Comparison of ENCODE assay signal across 15 cellular contexts in the genomic region with DNA sequence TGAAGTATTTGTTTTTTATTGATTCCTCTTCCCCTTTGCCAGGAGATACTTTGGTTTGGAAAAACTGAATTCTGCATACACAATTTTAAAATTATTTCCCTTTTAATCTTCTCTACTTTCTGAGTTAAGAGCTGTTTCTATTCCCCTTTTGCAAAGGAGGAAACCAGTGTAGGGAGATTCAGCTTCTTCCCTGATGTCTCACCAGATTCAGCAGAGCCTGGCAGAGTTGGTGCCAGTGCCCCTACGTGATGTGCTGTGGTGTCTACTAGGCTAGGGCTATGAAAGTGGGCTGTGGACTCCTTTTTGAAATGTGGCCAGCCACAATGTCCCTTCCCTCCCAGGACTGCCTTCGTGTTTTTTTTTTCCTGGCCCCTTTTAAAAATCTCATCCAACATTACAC. TPM values are rescaled to one million over a fixed set of nuclear protein-coding genes. Genes with fewer than 3 reads are reported as not detected.
DNase-seq lines count a peak whose midpoint lies in the region; ATAC-seq and TF ChIP-seq lines count a peak whose summit lies in the region.
"Had no signal": no experiment of that assay in that cellular context is flagged by ENCODE, and none has a peak within 500 bp of the region (broad histone marks: within the 10 kb centered on the region; RNA-seq: fewer than 3 reads in every experiment).

No MANE protein-coding gene starts in this region.

- H3K27me3 ChIP-seq in CD8-positive, alpha-beta T cell (ENCODE audit: insufficient read depth, low read length) = no peaks in the 10 kb centered on the region
- H3K27me3 ChIP-seq in KMS-11 (ENCODE audit: insufficient read depth, low read depth) (no peaks in the 10 kb centered on the region), brain microvascular endothelial cell (replicated peaks) (no peaks in the 10 kb centered on the region)
- H3K27me3 ChIP-seq: foreskin keratinocyte had no signal

- POLR2A ChIA-PET in CD8-positive, alpha-beta T cell (lab: Charles Lee) = no interaction called here

- no peaks in the 10 kb centered on the region for H3K27me3 Mint-ChIP-seq in CD8-positive, alpha-beta T cell (ENCODE audit: low read depth)
- no peaks in the 10 kb centered on the region for H3K27me3 Mint-ChIP-seq in activated T-helper 2 cell treated with anti-CD3 and anti-CD28 coated beads, Interferon-gamma antibody, Interleukin-2, Interleukin-4, amounts not matched to agents 10 μg/mL and 5 μg/mL and 100 μg/mL, durations not matched to agents 14 hours and 24 hours and 36 hours (ENCODE audit: low read depth)
- no peaks in the 10 kb centered on the region for H3K27me3 Mint-ChIP-seq in natural killer cell (ENCODE audit: low read depth in 2 of 2)
- peaks cover 2% of the 10 kb centered on the region for H3K27me3 Mint-ChIP-seq in glutamatergic neuron (ENCODE audit: unreplicated experiment)
- H3K27me3 Mint-ChIP-seq: activated naive CD4-positive, alpha-beta T cell treated with anti-CD3 and anti-CD28 coated beads, Interleukin-2, amount 10 ng/mL, durations not matched to agents 7 days and 5 days had no signal

- CTCF ChIA-PET in CD8-positive, alpha-beta T cell (lab: Charles Lee) = interaction anchor here (1.5 kb wide), 1 partner anchor 43 kb away, joined by 3 read pairs; no protein-coding TSS in a partner anchor

- H3K79me2 ChIP-seq in KMS-11 (ENCODE audit: insufficient read depth, low read depth) = peaks cover 74% of the 10 kb centered on the region

- no peak overlapping the region for H3K27ac ChIP-seq in CD8-positive, alpha-beta T cell (ENCODE audit: low read depth, low read length)
- H3K27ac ChIP-seq in KMS-11 = no peak overlapping the region
- H3K27ac ChIP-seq in brain microvascular endothelial cell = no peak overlapping the region
- H3K27ac ChIP-seq: foreskin keratinocyte had no signal

- no peak for ATAC-seq in CD8-positive, alpha-beta T cell
- ATAC-seq in natural killer cell = no peak
- ATAC-seq in GM18870 (IDR thresholded peaks at IDR 0.05; ENCODE audit: unreplicated experiment) = no peak
- ATAC-seq: foreskin keratinocyte, HCT116 had no signal

- no peak overlapping the region for H2AFZ ChIP-seq in KMS-11 (ENCODE audit: low read depth)

- peaks cover 71% of the 10 kb centered on the region for H3K4me1 Mint-ChIP-seq in CD8-positive, alpha-beta T cell (ENCODE audit: low read depth)
- H3K4me1 Mint-ChIP-seq in activated T-helper 2 cell treated with anti-CD3 and anti-CD28 coated beads, Interferon-gamma antibody, Interleukin-2, Interleukin-4, amounts not matched to agents 10 μg/mL and 5 μg/mL and 100 μg/mL, durations not matched to agents 14 hours and 24 hours and 36 hours (ENCODE audit: low read depth) = peaks cover 49% of the 10 kb centered on the region
- H3K4me1 Mint-ChIP-seq in natural killer cell (peaks cover 75% of the 10 kb centered on the region in 2 donors), glutamatergic neuron (ENCODE audit: low read depth, unreplicated experiment) (no peaks in the 10 kb centered on the region)

- H3K9me3 Mint-ChIP-seq in CD8-positive, alpha-beta T cell = no peaks in the 10 kb centered on the region
- H3K9me3 Mint-ChIP-seq in activated T-helper 2 cell treated with anti-CD3 and anti-CD28 coated beads, Interferon-gamma antibody, Interleukin-2, Interleukin-4, amounts not matched to agents 10 μg/mL and 5 μg/mL and 100 μg/mL, durations not matched to agents 14 hours and 24 hours and 36 hours = peaks cover 3% of the 10 kb centered on the region
- H3K9me3 Mint-ChIP-seq in natural killer cell (no peaks in the 10 kb centered on the region), glutamatergic neuron (ENCODE audit: unreplicated experiment) (peaks cover 2% of the 10 kb centered on the region)
- H3K9me3 Mint-ChIP-seq: activated naive CD4-positive, alpha-beta T cell treated with anti-CD3 and anti-CD28 coated beads, Interleukin-2, amount 10 ng/mL, durations not matched to agents 7 days and 5 days had no signal

- peak overlapping the region; percentile 26 for H3K4me3 Mint-ChIP-seq in CD8-positive, alpha-beta T cell
- H3K4me3 Mint-ChIP-seq in activated T-helper 2 cell treated with anti-CD3 and anti-CD28 coated beads, Interferon-gamma antibody, Interleukin-2, Interleukin-4, amounts not matched to agents 10 μg/mL and 5 μg/mL and 100 μg/mL, durations not matched to agents 14 hours and 24 hours and 36 hours (ENCODE audit: low read depth) = peak overlapping the region; percentile 54
- peak overlapping the region; percentile 84 for H3K4me3 Mint-ChIP-seq in natural killer cell
- H3K4me3 Mint-ChIP-seq in glutamatergic neuron (ENCODE audit: unreplicated experiment) = no peak overlapping the region

- no peak overlapping the region for H3K9ac ChIP-seq in KMS-11

- no peak for TF ChIP-seq CTCF in CD8-positive, alpha-beta T cell (IDR thresholded peaks at IDR 0.05)
- no peak for TF ChIP-seq CTCF in KMS-11 (conservative IDR thresholded peaks at IDR 0.05; ENCODE audit: low read depth, low read length)
- TF ChIP-seq CTCF in natural killer cell (IDR thresholded peaks at IDR 0.05) = no peak
- TF ChIP-seq CTCF in brain microvascular endothelial cell (IDR thresholded peaks at IDR 0.05; ENCODE audit: low read depth, low read length, missing control alignments) = no peak
- no peak for TF ChIP-seq CTCF in glutamatergic neuron (IDR thresholded peaks at IDR 0.05; ENCODE audit: partially characterized antibody, unreplicated experiment)

- no peak overlapping the region for H3K27ac Mint-ChIP-seq in CD8-positive, alpha-beta T cell
- H3K27ac Mint-ChIP-seq in activated T-helper 2 cell treated with anti-CD3 and anti-CD28 coated beads, Interferon-gamma antibody, Interleukin-2, Interleukin-4, amounts not matched to agents 10 μg/mL and 5 μg/mL and 100 μg/mL, durations not matched to agents 14 hours and 24 hours and 36 hours = no peak overlapping the region
- H3K27ac Mint-ChIP-seq in natural killer cell (peak overlapping the region; percentile 46 to 83), glutamatergic neuron (ENCODE audit: unreplicated experiment) (no peak overlapping the region)
- H3K27ac Mint-ChIP-seq: activated naive CD4-positive, alpha-beta T cell treated with anti-CD3 and anti-CD28 coated beads, Interleukin-2, amount 10 ng/mL, durations not matched to agents 7 days and 5 days had no signal

- peaks cover 47% of the 10 kb centered on the region for H3K4me1 ChIP-seq in CD8-positive, alpha-beta T cell (ENCODE audit: insufficient read depth, low read length)
- peaks cover 38% of the 10 kb centered on the region for H3K4me1 ChIP-seq in KMS-11 (ENCODE audit: low read depth, poor library complexity, severe bottlenecking)

- no peaks in the 10 kb centered on the region for H3K9me3 ChIP-seq in CD8-positive, alpha-beta T cell (ENCODE audit: low read length)

- peaks cover 61% of the 10 kb centered on the region for H3K36me3 Mint-ChIP-seq in CD8-positive, alpha-beta T cell
- peaks cover 50% of the 10 kb centered on the region for H3K36me3 Mint-ChIP-seq in activated T-helper 2 cell treated with anti-CD3 and anti-CD28 coated beads, Interferon-gamma antibody, Interleukin-2, Interleukin-4, amounts not matched to agents 10 μg/mL and 5 μg/mL and 100 μg/mL, durations not matched to agents 14 hours and 24 hours and 36 hours (ENCODE audit: low read depth)
- H3K36me3 Mint-ChIP-seq in natural killer cell (peaks cover 8% of the 10 kb centered on the region), glutamatergic neuron (ENCODE audit: unreplicated experiment) (no peaks in the 10 kb centered on the region)

- peak overlapping the region; percentile 88; the same call in 1 of the 2 replicates for H3K4me2 ChIP-seq in KMS-11

- H3K36me3 ChIP-seq in CD8-positive, alpha-beta T cell (ENCODE audit: insufficient read depth, low read length) = peaks cover 5% of the 10 kb centered on the region
- H3K36me3 ChIP-seq in KMS-11 (ENCODE audit: insufficient read depth) (0 out of 2 replicates have a peak, but pooled peaks cover 3% of the 10 kb centered on the region), brain microvascular endothelial cell (replicated peaks) (peaks cover 3% of the 10 kb centered on the region)

- intact Hi-C loops in CD8-positive, alpha-beta T cell (cut with DNase I, micrococcal nuclease) = loop anchor here (1.0 to 5.0 kb wide), 3 partner anchors 29 to 1738 kb away; partner anchors contain the start of gene PIKFYVE (in 2 of the 2)
- intact Hi-C loops in activated T-helper 2 cell treated with anti-CD3 and anti-CD28 coated beads, Interferon-gamma antibody, Interleukin-2, Interleukin-4, amounts not matched to agents 10 μg/mL and 5 μg/mL and 100 μg/mL, durations not matched to agents 14 hours and 24 hours and 36 hours (cut with micrococcal nuclease) = loop anchor here (5.0 kb wide), 1 partner anchor 583 kb away; the partner anchor contains the start of gene MAP2
- intact Hi-C loops in natural killer cell (cut with micrococcal nuclease) = no loop called here

- in situ Hi-C loops in brain microvascular endothelial cell (cut with HindIII; ENCODE audit: low pct_ligation_motif_present, low sequenced_read_pairs) = no loop called here

- H3K4me3 ChIP-seq in CD8-positive, alpha-beta T cell (ENCODE audit: low read depth, low read length) = no peak overlapping the region
- no peak overlapping the region for H3K4me3 ChIP-seq in KMS-11 (IDR thresholded peaks at IDR 0.05; ENCODE audit: insufficient read depth, low read depth, low read length)
- no peak overlapping the region for H3K4me3 ChIP-seq in brain microvascular endothelial cell (ENCODE audit: low read depth, low read length)

- peaks cover 12% of the 10 kb centered on the region; the same call in 1 of the 2 replicates for H4K20me1 ChIP-seq in KMS-11 (ENCODE audit: insufficient read depth)

- DNase-seq in CD8-positive, alpha-beta T cell = no peak
- no peak for DNase-seq in activated T-helper 2 cell treated with anti-CD3 and anti-CD28 coated beads, Interferon-gamma antibody, Interleukin-2, Interleukin-4, amounts not matched to agents 10 μg/mL and 5 μg/mL and 100 μg/mL, durations not matched to agents 14 hours and 24 hours and 36 hours (ENCODE audit: low spot score)
- DNase-seq in natural killer cell (no peak), brain microvascular endothelial cell (no peak), glutamatergic neuron (no peak)
- DNase-seq: activated CD4-positive, alpha-beta T cell treated with anti-CD3 and anti-CD28 coated beads for 1 hour; activated naive CD4-positive, alpha-beta T cell treated with anti-CD3 and anti-CD28 coated beads, Interleukin-2, amount 10 ng/mL, durations not matched to agents 7 days and 5 days; dermis blood vessel endothelial cell; foreskin keratinocyte; KBM-7; nucleus accumbens; stimulated activated naive CD4-positive, alpha-beta T cell treated with Interleukin-2 at 50 U/mL for 16 hours had no signal

RNA-seq across cellular contexts. Expression of gene RPE, which starts 2.5 kb away (rescaled TPM):
- 10 to 100 TPM in 1 of 2 experiments, 1 to 10 TPM in 1; 7.2 to 10.5 TPM for total RNA-seq in CD8-positive, alpha-beta T cell
- 57.2 and 57.8 TPM in 2 replicates for total RNA-seq in activated T-helper 2 cell treated with anti-CD3 and anti-CD28 coated beads, Interferon-gamma antibody, Interleukin-2, Interleukin-4, amounts not matched to agents 10 μg/mL and 5 μg/mL and 100 μg/mL, durations not matched to agents 14 hours and 24 hours and 36 hours
- total RNA-seq in natural killer cell (10 to 100 TPM; 36.2 to 57.4 (median 52.4) TPM), glutamatergic neuron (ENCODE audit: unreplicated experiment) (38.1 TPM)

Comparison
In these comparisons a context has a peak if more than half of its experiments do, and no peak if none do; other contexts are left out.
1. H3K27ac Mint-ChIP-seq: peak in natural killer cell (2 of 2); none in CD8-positive, alpha-beta T cell (single experiment), activated T-helper 2 cell treated with anti-CD3 and anti-CD28 coated beads, Interferon-gamma antibody, Interleukin-2, Interleukin-4, amounts not matched to agents 10 μg/mL and 5 μg/mL and 100 μg/mL, durations not matched to agents 14 hours and 24 hours and 36 hours (single experiment) and glutamatergic neuron (single experiment).